19 cellular contexts compared by ENCODE assay signal in genomic region chr6:49966823-49967222, GRCh38. TPM values are rescaled to one million over a fixed set of nuclear protein-coding genes. Genes with fewer than 3 reads are reported as not detected.
DNase-seq lines count a peak whose midpoint lies in the region; ATAC-seq and TF ChIP-seq lines count a peak whose summit lies in the region.
"Had no signal": no experiment of that assay in that cellular context is flagged by ENCODE, and none has a peak within 500 bp of the region (broad histone marks: within the 10 kb centered on the region; RNA-seq: fewer than 3 reads in every experiment).

No MANE protein-coding gene starts in this region.

- CTCF ChIA-PET in WTC11 (lab: Charles Lee): no interaction called here

- H3K36me3 ChIP-seq in HUES48 (ENCODE audit: control insufficient read depth, insufficient read depth, low read length) (no peaks in the 10 kb centered on the region), iPS-15b (ENCODE audit: control insufficient read depth, insufficient read depth, low read length) (no peaks in the 10 kb centered on the region), MG63 (no peaks in the 10 kb centered on the region)
- H3K36me3 ChIP-seq: BLaER1 treated with 17β-estradiol and CSF1 and Interleukin-3, amounts not matched to agents 10 nM and 100 nM had no signal

- H3K27me3 ChIP-seq in HUES48 (ENCODE audit: control insufficient read depth, insufficient read depth, low read length) (no peaks in the 10 kb centered on the region), iPS-15b (ENCODE audit: control insufficient read depth, insufficient read depth, low read length) (no peaks in the 10 kb centered on the region), MG63 (no peaks in the 10 kb centered on the region)
- H3K27me3 ChIP-seq: BLaER1 treated with 17β-estradiol and CSF1 and Interleukin-3, amounts not matched to agents 10 nM and 100 nM had no signal

- H3K27me3 Mint-ChIP-seq in WTC11 (ENCODE audit: low read depth): no peaks in the 10 kb centered on the region
- H3K27me3 Mint-ChIP-seq in activated T-helper 1 cell treated with anti-CD3 and anti-CD28 coated beads, Interleukin-12 subunit alpha, Interleukin-12 subunit beta, Interleukin-2, Interleukin-4 antibody, amounts not matched to agents 30 ng/mL and 10 ng/mL and 1 ng/mL, durations not matched to agents 14 hours and 24 hours and 36 hours (ENCODE audit: insufficient read depth): no peaks in the 10 kb centered on the region
- no peaks in the 10 kb centered on the region for H3K27me3 Mint-ChIP-seq in T-helper 2 cell treated with Interferon-gamma antibody and Interleukin-4, amounts not matched to agents 5 μg/mL and 100 μg/mL, for 36 hours (ENCODE audit: low read depth)
- H3K27me3 Mint-ChIP-seq: B cell, IgD-negative memory B cell had no signal

- H3K9me3 Mint-ChIP-seq in WTC11: no peaks in the 10 kb centered on the region
- H3K9me3 Mint-ChIP-seq in activated T-helper 1 cell treated with anti-CD3 and anti-CD28 coated beads, Interleukin-12 subunit alpha, Interleukin-12 subunit beta, Interleukin-2, Interleukin-4 antibody, amounts not matched to agents 30 ng/mL and 10 ng/mL and 1 ng/mL, durations not matched to agents 14 hours and 24 hours and 36 hours: no peaks in the 10 kb centered on the region
- no peaks in the 10 kb centered on the region for H3K9me3 Mint-ChIP-seq in T-helper 2 cell treated with Interferon-gamma antibody and Interleukin-4, amounts not matched to agents 5 μg/mL and 100 μg/mL, for 36 hours

- H3K27ac ChIP-seq in HUES48 (ENCODE audit: low read depth, low read length): peak overlapping the region; percentile 70
- H3K27ac ChIP-seq: BLaER1 treated with 17β-estradiol and CSF1 and Interleukin-3, amounts not matched to agents 10 nM and 100 nM had no signal

- TF ChIP-seq CTCF in WTC11 (IDR thresholded peaks at IDR 0.05): no peak

- H3K27ac Mint-ChIP-seq in WTC11: peak overlapping the region; percentile 83; the same call in 1 of the 2 replicates
- no peak overlapping the region for H3K27ac Mint-ChIP-seq in activated T-helper 1 cell treated with anti-CD3 and anti-CD28 coated beads, Interleukin-12 subunit alpha, Interleukin-12 subunit beta, Interleukin-2, Interleukin-4 antibody, amounts not matched to agents 30 ng/mL and 10 ng/mL and 1 ng/mL, durations not matched to agents 14 hours and 24 hours and 36 hours
- no peak overlapping the region for H3K27ac Mint-ChIP-seq in T-helper 2 cell treated with Interferon-gamma antibody and Interleukin-4, amounts not matched to agents 5 μg/mL and 100 μg/mL, for 36 hours
- H3K27ac Mint-ChIP-seq: B cell; CD8-positive, alpha-beta T cell; HFFc6; IgD-negative memory B cell had no signal

- no peak for ATAC-seq in WTC11
- ATAC-seq in GM18519 (IDR thresholded peaks at IDR 0.05; ENCODE audit: low FRiP score, unreplicated experiment): no peak
- ATAC-seq: CD8-positive, alpha-beta T cell; HCT116; HepG2 had no signal

- DNase-seq in WTC11 (ENCODE audit: low spot score) (no peak), MG63 (no peak)
- no peak for DNase-seq in activated T-helper 1 cell treated with anti-CD3 and anti-CD28 coated beads, Interleukin-12 subunit alpha, Interleukin-12 subunit beta, Interleukin-2, Interleukin-4 antibody, amounts not matched to agents 30 ng/mL and 10 ng/mL and 1 ng/mL, durations not matched to agents 14 hours and 24 hours and 36 hours (ENCODE audit: low spot score)
- DNase-seq in T-helper 2 cell treated with Interferon-gamma antibody and Interleukin-4, amounts not matched to agents 5 μg/mL and 100 μg/mL, for 36 hours (ENCODE audit: low spot score): no peak
- DNase-seq: Calu3; CD8-positive, alpha-beta T cell; DMS79 treated with DMSO at 0.1 percent for 48 hours; GF-D8; HFFc6; KG1 had no signal

- intact Hi-C loops in activated T-helper 1 cell treated with anti-CD3 and anti-CD28 coated beads, Interleukin-12 subunit alpha, Interleukin-12 subunit beta, Interleukin-2, Interleukin-4 antibody, amounts not matched to agents 30 ng/mL and 10 ng/mL and 1 ng/mL, durations not matched to agents 14 hours and 24 hours and 36 hours (cut with micrococcal nuclease): no loop called here

- peaks cover 44% of the 10 kb centered on the region for H3K4me1 ChIP-seq in HUES48 (ENCODE audit: control insufficient read depth, insufficient read depth, low read length)
- H3K4me1 ChIP-seq in iPS-15b (ENCODE audit: control insufficient read depth, insufficient read depth, low read length): peaks cover 7% of the 10 kb centered on the region
- H3K4me1 ChIP-seq: BLaER1 treated with 17β-estradiol and CSF1 and Interleukin-3, amounts not matched to agents 10 nM and 100 nM had no signal

- no peak overlapping the region for H3K9ac ChIP-seq in HUES48 (ENCODE audit: low read depth, low read length)
- H3K9ac ChIP-seq in iPS-15b (ENCODE audit: low read depth, low read length): no peak overlapping the region
- H3K9ac ChIP-seq: BLaER1 treated with 17β-estradiol and CSF1 and Interleukin-3, amounts not matched to agents 10 nM and 100 nM had no signal

- H3K4me3 ChIP-seq in HUES48 (ENCODE audit: low read depth, low read length): peak overlapping the region; percentile 22; the same call in 1 of the 2 replicates
- H3K4me3 ChIP-seq in iPS-15b (ENCODE audit: low read depth, low read length): peak overlapping the region; percentile 14
- H3K4me3 ChIP-seq in MG63: no peak overlapping the region
- H3K4me3 ChIP-seq: BLaER1 treated with 17β-estradiol and CSF1 and Interleukin-3, amounts not matched to agents 10 nM and 100 nM had no signal

- H3K9me3 ChIP-seq in HUES48 (ENCODE audit: control insufficient read depth, insufficient read depth, low read length) (no peaks in the 10 kb centered on the region), iPS-15b (ENCODE audit: control insufficient read depth, insufficient read depth, low read length) (no peaks in the 10 kb centered on the region), MG63 (no peaks in the 10 kb centered on the region)
- H3K9me3 ChIP-seq: BLaER1 treated with 17β-estradiol and CSF1 and Interleukin-3, amounts not matched to agents 10 nM and 100 nM had no signal

- H3K36me3 Mint-ChIP-seq in WTC11: no peaks in the 10 kb centered on the region
- H3K36me3 Mint-ChIP-seq in activated T-helper 1 cell treated with anti-CD3 and anti-CD28 coated beads, Interleukin-12 subunit alpha, Interleukin-12 subunit beta, Interleukin-2, Interleukin-4 antibody, amounts not matched to agents 30 ng/mL and 10 ng/mL and 1 ng/mL, durations not matched to agents 14 hours and 24 hours and 36 hours (ENCODE audit: low read depth): no peaks in the 10 kb centered on the region
- no peaks in the 10 kb centered on the region for H3K36me3 Mint-ChIP-seq in T-helper 2 cell treated with Interferon-gamma antibody and Interleukin-4, amounts not matched to agents 5 μg/mL and 100 μg/mL, for 36 hours (ENCODE audit: low read depth)
- H3K36me3 Mint-ChIP-seq: CD8-positive, alpha-beta T cell; IgD-negative memory B cell had no signal

- H3K4me3 Mint-ChIP-seq in WTC11: peak overlapping the region; percentile 22; the same call in 1 of the 2 replicates
- no peak overlapping the region for H3K4me3 Mint-ChIP-seq in activated T-helper 1 cell treated with anti-CD3 and anti-CD28 coated beads, Interleukin-12 subunit alpha, Interleukin-12 subunit beta, Interleukin-2, Interleukin-4 antibody, amounts not matched to agents 30 ng/mL and 10 ng/mL and 1 ng/mL, durations not matched to agents 14 hours and 24 hours and 36 hours
- no peak overlapping the region for H3K4me3 Mint-ChIP-seq in T-helper 2 cell treated with Interferon-gamma antibody and Interleukin-4, amounts not matched to agents 5 μg/mL and 100 μg/mL, for 36 hours
- H3K4me3 Mint-ChIP-seq: B cell; CD8-positive, alpha-beta T cell; HFFc6; IgD-negative memory B cell had no signal

- POLR2A ChIA-PET in WTC11 (lab: Charles Lee): no interaction called here

- H3K4me1 Mint-ChIP-seq in WTC11: peaks cover 45% of the 10 kb centered on the region
- no peaks in the 10 kb centered on the region for H3K4me1 Mint-ChIP-seq in activated T-helper 1 cell treated with anti-CD3 and anti-CD28 coated beads, Interleukin-12 subunit alpha, Interleukin-12 subunit beta, Interleukin-2, Interleukin-4 antibody, amounts not matched to agents 30 ng/mL and 10 ng/mL and 1 ng/mL, durations not matched to agents 14 hours and 24 hours and 36 hours (ENCODE audit: low read depth)
- no peaks in the 10 kb centered on the region for H3K4me1 Mint-ChIP-seq in T-helper 2 cell treated with Interferon-gamma antibody and Interleukin-4, amounts not matched to agents 5 μg/mL and 100 μg/mL, for 36 hours (ENCODE audit: low read depth)
- H3K4me1 Mint-ChIP-seq: B cell, IgD-negative memory B cell had no signal

TF ChIP-seq in WTC11, 78 proteins besides CTCF, POLR2A, EP300 and RAD21 (continues in another document):
- TF ChIP-seq SP1 (CRISPR knock-in tag; conservative IDR thresholded peaks at IDR 0.05): no peak
- no peak for TF ChIP-seq SOX15 (CRISPR knock-in tag; IDR thresholded peaks at IDR 0.05)
- no peak for TF ChIP-seq PREB (CRISPR knock-in tag; IDR thresholded peaks at IDR 0.05; ENCODE audit: borderline replicate concordance)
- TF ChIP-seq CREB1 (CRISPR knock-in tag; IDR thresholded peaks at IDR 0.05): no peak

RNA-seq across cellular contexts. Expression of gene DEFB113, which starts 2.6 kb away (rescaled TPM):
- total RNA-seq in WTC11 (2021): not detected in 3 replicates
- not detected in 2 replicates for total RNA-seq in MG63 (2014; rRNA removed; shearing (Covaris generic); ENCODE audit: low replicate concordance)
- not detected in 2 replicates for total RNA-seq in activated T-helper 1 cell treated with anti-CD3 and anti-CD28 coated beads, Interleukin-12 subunit alpha, Interleukin-12 subunit beta, Interleukin-2, Interleukin-4 antibody, amounts not matched to agents 30 ng/mL and 10 ng/mL and 1 ng/mL, durations not matched to agents 14 hours and 24 hours and 36 hours
- total RNA-seq: A172; B cell; Calu3; CD8-positive, alpha-beta T cell; HepG2; HFFc6 had no signal

RNA-seq across cellular contexts. Expression of gene DEFB114, which starts 2.9 kb away (rescaled TPM):
- not detected in 3 replicates for total RNA-seq in WTC11 (2021)
- total RNA-seq in MG63 (2014; rRNA removed; shearing (Covaris generic); ENCODE audit: low replicate concordance): not detected in 2 replicates
- not detected in 2 replicates for total RNA-seq in activated T-helper 1 cell treated with anti-CD3 and anti-CD28 coated beads, Interleukin-12 subunit alpha, Interleukin-12 subunit beta, Interleukin-2, Interleukin-4 antibody, amounts not matched to agents 30 ng/mL and 10 ng/mL and 1 ng/mL, durations not matched to agents 14 hours and 24 hours and 36 hours
- total RNA-seq: A172; B cell; Calu3; CD8-positive, alpha-beta T cell; HepG2; HFFc6 had no signal

RNA-seq across cellular contexts. Expression of gene DEFB110, which starts 55.0 kb away (rescaled TPM):
- not detected in 3 replicates for total RNA-seq in WTC11 (2021)
- not detected in 2 replicates for total RNA-seq in MG63 (2014; rRNA removed; shearing (Covaris generic); ENCODE audit: low replicate concordance)
- total RNA-seq in activated T-helper 1 cell treated with anti-CD3 and anti-CD28 coated beads, Interleukin-12 subunit alpha, Interleukin-12 subunit beta, Interleukin-2, Interleukin-4 antibody, amounts not matched to agents 30 ng/mL and 10 ng/mL and 1 ng/mL, durations not matched to agents 14 hours and 24 hours and 36 hours: not detected in 2 replicates
- total RNA-seq: A172; B cell; Calu3; CD8-positive, alpha-beta T cell; HepG2; HFFc6 had no signal
